7 cellular contexts compared by ENCODE assay signal in genomic region chr17:49407981-49408501, GRCh38. TPM values are rescaled to one million over a fixed set of nuclear protein-coding genes. Genes with fewer than 3 reads are reported as not detected.
DNase-seq lines count a peak whose midpoint lies in the region; ATAC-seq, FAIRE-seq and TF ChIP-seq lines count a peak whose summit lies in the region.

No MANE protein-coding gene starts in this region.

- H3K36me3 ChIP-seq in Peyer's patch (peaks cover 0 to 84% (median 0%) of the 10 kb centered on the region in 3 donors), neural cell (ENCODE audit: insufficient read depth, low read length) (peaks cover 9% of the 10 kb centered on the region)

- H3K4me1 Mint-ChIP-seq in activated T-cell treated with anti-CD3 and anti-CD28 coated beads, Interleukin-2, amount 50 U/mL, for 4 hours (ENCODE audit: low read depth): peaks cover 44% of the 10 kb centered on the region
- peaks cover 65% of the 10 kb centered on the region for H3K4me1 Mint-ChIP-seq in stimulated activated naive CD8-positive, alpha-beta T cell treated with anti-CD3 and anti-CD28 coated beads, Interleukin-15, amount 100 ng/mL, for 72 hours

- H4K20me1 ChIP-seq in neural cell (ENCODE audit: insufficient read depth): no peaks in the 10 kb centered on the region

- H3K27ac ChIP-seq in Peyer's patch (peak overlapping the region in 3 of 4 donors; percentile 18 to 55 (median 26)), neural cell (ENCODE audit: low read length) (no peak overlapping the region)

- no peak overlapping the region for H3K27ac Mint-ChIP-seq in stimulated activated naive CD8-positive, alpha-beta T cell treated with anti-CD3 and anti-CD28 coated beads, Interleukin-15, amount 100 ng/mL, for 72 hours

- no peaks in the 10 kb centered on the region for H3F3A ChIP-seq in neural cell (ENCODE audit: insufficient read depth, low read length, poor library complexity, severe bottlenecking)

- peaks cover 0 to 13% (median 4%) of the 10 kb centered on the region in 4 donors for H3K4me1 ChIP-seq in Peyer's patch

- H3K9me2 ChIP-seq in neural cell (ENCODE audit: insufficient read depth, low read length): no peaks in the 10 kb centered on the region

- H3K4me3 ChIP-seq in Peyer's patch (no peak overlapping the region), neural cell (ENCODE audit: low read length) (no peak overlapping the region)

- no peak overlapping the region for H3K4me2 ChIP-seq in neural cell (ENCODE audit: low read length)

- H3K36me3 Mint-ChIP-seq in activated T-cell treated with anti-CD3 and anti-CD28 coated beads, Interleukin-2, amount 50 U/mL, for 4 hours (ENCODE audit: insufficient read depth): peaks cover 69% of the 10 kb centered on the region

- no peak for TF ChIP-seq POLR2A in Peyer's patch (IDR thresholded peaks at IDR 0.05)

- H3K4me3 Mint-ChIP-seq in activated T-cell treated with anti-CD3 and anti-CD28 coated beads, Interleukin-2, amount 50 U/mL, for 4 hours: no peak overlapping the region
- H3K4me3 Mint-ChIP-seq in stimulated activated naive CD8-positive, alpha-beta T cell treated with anti-CD3 and anti-CD28 coated beads, Interleukin-15, amount 100 ng/mL, for 72 hours: no peak overlapping the region

- H3K27me3 ChIP-seq in Peyer's patch: no peaks in the 10 kb centered on the region
- no peaks in the 10 kb centered on the region for H3K27me3 ChIP-seq in neural cell (ENCODE audit: insufficient read depth, low read depth, low read length)

- H3K27me3 Mint-ChIP-seq in activated T-cell treated with anti-CD3 and anti-CD28 coated beads, Interleukin-2, amount 50 U/mL, for 4 hours (ENCODE audit: low read depth): no peaks in the 10 kb centered on the region
- H3K27me3 Mint-ChIP-seq in stimulated activated naive CD8-positive, alpha-beta T cell treated with anti-CD3 and anti-CD28 coated beads, Interleukin-15, amount 100 ng/mL, for 72 hours: no peaks in the 10 kb centered on the region

- TF ChIP-seq CTCF in Peyer's patch (IDR thresholded peaks at IDR 0.05): peak; percentile 72 to 93 (median 90)
- TF ChIP-seq CTCF in neural cell (IDR thresholded peaks at IDR 0.05; ENCODE audit: poor library complexity, severe bottlenecking): peak; percentile 99

- no peak overlapping the region for H3K9ac ChIP-seq in neural cell (ENCODE audit: low read length)

- H2AFZ ChIP-seq in neural cell (ENCODE audit: low read depth, low read length): no peak overlapping the region

- no peaks in the 10 kb centered on the region for H3K79me2 ChIP-seq in neural cell (replicated peaks; ENCODE audit: insufficient read depth, low read length)

- no peak for TF ChIP-seq EP300 in neural cell (conservative IDR thresholded peaks at IDR 0.05; ENCODE audit: poor library complexity, severe bottlenecking)

- H3K9me3 Mint-ChIP-seq in activated T-cell treated with anti-CD3 and anti-CD28 coated beads, Interleukin-2, amount 50 U/mL, for 4 hours: no peaks in the 10 kb centered on the region
- H3K9me3 Mint-ChIP-seq in stimulated activated naive CD8-positive, alpha-beta T cell treated with anti-CD3 and anti-CD28 coated beads, Interleukin-15, amount 100 ng/mL, for 72 hours: no peaks in the 10 kb centered on the region

- DNase-seq in GM18507 (ENCODE audit: extremely low spot score, insufficient read length, low read depth) (peak; percentile 72), Kasumi-1 (lab: John Stamatoyannopoulos, UW) (peak; percentile 86 to 87), Peyer's patch (peak; percentile 79 to 94 (median 87)), fibroblast of gingiva (ENCODE audit: low read depth) (peak; percentile 23)
- peak; percentile 80 for DNase-seq in activated T-cell treated with anti-CD3 and anti-CD28 coated beads, Interleukin-2, amount 50 U/mL, for 4 hours
- DNase-seq in stimulated activated naive CD8-positive, alpha-beta T cell treated with anti-CD3 and anti-CD28 coated beads, Interleukin-15, amount 100 ng/mL, for 72 hours: peak; percentile 84 to 85

- TF ChIP-seq RAD21 in neural cell (conservative IDR thresholded peaks at IDR 0.05): peak; percentile 92

- ATAC-seq in activated T-cell treated with anti-CD3 and anti-CD28 coated beads, Interleukin-2, amount 50 U/mL, for 4 hours: peak; percentile 99 to 100
- ATAC-seq in stimulated activated naive CD8-positive, alpha-beta T cell treated with anti-CD3 and anti-CD28 coated beads, Interleukin-15, amount 100 ng/mL, for 72 hours: peak; percentile 93

- H3K9me3 ChIP-seq in Peyer's patch (no peaks in the 10 kb centered on the region), neural cell (ENCODE audit: low read length) (no peaks in the 10 kb centered on the region)

- peak; percentile 81 for FAIRE-seq in GM18507 (lab: Jason Lieb, UNC)

TF ChIP-seq in neural cell, 6 proteins besides CTCF, POLR2A, EP300 and RAD21:
- TF ChIP-seq SMC3 (conservative IDR thresholded peaks at IDR 0.05; ENCODE audit: poor library complexity) (peak; percentile 98), MXI1 (conservative IDR thresholded peaks at IDR 0.05; ENCODE audit: poor library complexity, severe bottlenecking) (peak; percentile 21), POLR2AphosphoS5 (IDR thresholded peaks at IDR 0.05) (no peak), REST (IDR thresholded peaks at IDR 0.05; ENCODE audit: borderline replicate concordance) (no peak), EZH2 (IDR thresholded peaks at IDR 0.05; ENCODE audit: borderline replicate concordance, insufficient read depth, low read length, poor library complexity, severe bottlenecking) (no peak), TAF1 (IDR thresholded peaks at IDR 0.05; ENCODE audit: low read depth) (no peak)

RNA-seq across cellular contexts. Expression of gene PHB1, which starts 6.6 kb away (rescaled TPM):
- 10 to 100 TPM; 59.5 to 75.9 (median 69.9) TPM for total RNA-seq in Peyer's patch
- total RNA-seq in activated T-cell treated with anti-CD3 and anti-CD28 coated beads, Interleukin-2, amount 50 U/mL, for 4 hours: 100 to 1,000 TPM; 549 to 631 (median 628) TPM
- 87.8 and 99.0 TPM in 2 replicates for polyA plus RNA-seq in neural cell
- polyA minus RNA-seq in neural cell: 43.8 and 48.0 TPM in 2 replicates

RNA-seq across cellular contexts. Expression of gene ZNF652, which starts 46.0 kb away (rescaled TPM):
- 10 to 100 TPM; 36.5 to 56.1 (median 42.5) TPM for total RNA-seq in Peyer's patch
- 1 to 10 TPM; 2.8 to 3.2 (median 3.1) TPM for total RNA-seq in activated T-cell treated with anti-CD3 and anti-CD28 coated beads, Interleukin-2, amount 50 U/mL, for 4 hours
- polyA plus RNA-seq in neural cell: 16.8 and 26.7 TPM in 2 replicates
- polyA minus RNA-seq in neural cell: 48.5 and 64.0 TPM in 2 replicates

Comparison
In these comparisons a context has a peak if more than half of its experiments do, and no peak if none do; other contexts are left out.
1. DNase-seq: peak in every context shown above with its lines; median percentile 87 in Peyer's patch; 86 in Kasumi-1; 84 in stimulated activated naive CD8-positive, alpha-beta T cell treated with anti-CD3 and anti-CD28 coated beads, Interleukin-15, amount 100 ng/mL, for 72 hours; 80 in activated T-cell treated with anti-CD3 and anti-CD28 coated beads, Interleukin-2, amount 50 U/mL, for 4 hours; 72 in GM18507; 23 in fibroblast of gingiva.
2. RNA of gene PHB1, which starts 6.6 kb away (total RNA-seq): 549 to 631 TPM in activated T-cell treated with anti-CD3 and anti-CD28 coated beads, Interleukin-2, amount 50 U/mL, for 4 hours; 59.5 to 75.9 TPM in Peyer's patch; every median in the first group is over 4 times any median in the second.
3. RNA of gene ZNF652, which starts 46.0 kb away (total RNA-seq): 36.5 to 56.1 TPM in Peyer's patch; 2.8 to 3.2 TPM in activated T-cell treated with anti-CD3 and anti-CD28 coated beads, Interleukin-2, amount 50 U/mL, for 4 hours; every median in the first group is over 4 times any median in the second.